ENCODE assay signal across 8 cellular contexts in the genomic region with DNA sequence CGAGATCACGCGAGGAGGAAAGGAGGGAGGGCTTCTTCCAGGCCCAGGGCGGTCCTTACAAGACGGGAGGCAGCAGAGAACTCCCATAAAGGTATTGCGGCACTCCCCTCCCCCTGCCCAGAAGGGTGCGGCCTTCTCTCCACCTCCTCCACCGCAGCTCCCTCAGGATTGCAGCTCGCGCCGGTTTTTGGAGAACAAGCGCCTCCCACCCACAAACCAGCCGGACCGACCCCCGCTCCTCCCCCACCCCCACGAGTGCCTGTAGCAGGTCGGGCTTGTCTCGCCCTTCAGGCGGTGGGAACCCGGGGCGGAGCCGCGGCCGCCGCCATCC. TPM values are rescaled to one million over a fixed set of nuclear protein-coding genes. Genes with fewer than 3 reads are reported as not detected.
DNase-seq lines count a peak whose midpoint lies in the region; ATAC-seq, FAIRE-seq and TF ChIP-seq lines count a peak whose summit lies in the region.

No MANE protein-coding gene starts in this region.

- WGBS in adrenal gland, 4 donors = 0 to 3% (median 0%) methylated on average over 3 to 25 of the region's 25 CpGs
- under 1% methylated on average over 25 of the region's 25 CpGs for WGBS in right cardiac atrium

- ATAC-seq in GM21576 (IDR thresholded peaks at IDR 0.05; ENCODE audit: unreplicated experiment) (peak; percentile 23), right cardiac atrium (peak; percentile 61 to 65)

- H3K4me3 ChIP-seq in adrenal gland = peak overlapping the region; percentile 38 to 97 (median 68)
- H3K4me3 ChIP-seq in right cardiac atrium (ENCODE audit: low read length) = peak overlapping the region; percentile 68
- peak overlapping the region; percentile 88 for H3K4me3 ChIP-seq in retinal pigment epithelial cell (ENCODE audit: low read length)

- in situ Hi-C loops in G401 (cut with HindIII; ENCODE audit: low sequenced_read_pairs) = no loop called here

- H3K27ac ChIP-seq in adrenal gland (peak overlapping the region; percentile 89 to 99 (median 97)), right cardiac atrium (ENCODE audit: low read length) (peak overlapping the region; percentile 86)

- H3K27me3 ChIP-seq in adrenal gland = no peaks in the 10 kb centered on the region
- no peaks in the 10 kb centered on the region for H3K27me3 ChIP-seq in right cardiac atrium (ENCODE audit: control insufficient read depth, insufficient read depth)

- TF ChIP-seq POLR2A in adrenal gland (IDR thresholded peaks at IDR 0.05) = peak in 1 of 2 donors; percentile 23

- H3K36me3 ChIP-seq in adrenal gland (replicated peaks in 1 of 2) = peaks cover 0 to 12% of the 10 kb centered on the region in 2 donors

- peak; percentile 84 for DNase-seq in G401 (ENCODE audit: low spot score)
- peak; percentile 83 for DNase-seq in HuH-7 (ENCODE audit: low spot score)
- DNase-seq in RCC 7860 (ENCODE audit: low spot score) = peak; percentile 88
- peak in 6 of 7 donors; percentile 87 to 93 (median 88) for DNase-seq in adrenal gland
- DNase-seq in right cardiac atrium = peak in 1 of 3 donors; percentile 91
- peak; percentile 82 for DNase-seq in retinal pigment epithelial cell (ENCODE audit: low read depth)
- no peak for DNase-seq in UCSD-AML1 (lab: John Stamatoyannopoulos, UW; ENCODE audit: unreplicated experiment)

- no peaks in the 10 kb centered on the region for H3K9me3 ChIP-seq in adrenal gland (replicated peaks in 1 of 3)
- H3K9me3 ChIP-seq in right cardiac atrium (ENCODE audit: control insufficient read depth, low read length) = no peaks in the 10 kb centered on the region

- TF ChIP-seq CTCF in adrenal gland (IDR thresholded peaks at IDR 0.05) (no peak), retinal pigment epithelial cell (conservative IDR thresholded peaks at IDR 0.05; ENCODE audit: low read depth, low read length) (no peak)

- intact Hi-C loops in adrenal gland (cut with DNase I) (no loop called here), right cardiac atrium (cut with DNase I) (loop anchor here in 1 of 4 donors (5.0 kb wide), 1 partner anchor 36 kb away; no protein-coding TSS in a partner anchor)

- H3K4me1 ChIP-seq in adrenal gland (replicated peaks in 1 of 2) (peaks cover 22 to 68% of the 10 kb centered on the region in 2 donors), right cardiac atrium (ENCODE audit: control insufficient read depth, insufficient read depth, low read length) (no peaks in the 10 kb centered on the region)

- peak; percentile 2 for FAIRE-seq in RCC 7860 (lab: Jason Lieb, UNC)

RNA-seq across cellular contexts. Expression of a gene that starts 1.1 kb away (rescaled TPM):
- total RNA-seq in G401 (2014; rRNA removed; shearing (Covaris generic)) = 35.4 and 60.6 TPM in 2 replicates
- total RNA-seq in adrenal gland (100 to 1,000 TPM in 2 of 8 donors, 10 to 100 TPM in 6; 46.5 to 135 (median 88.6) TPM), right cardiac atrium (10 to 100 TPM; 64.4 to 73.6 (median 65.0) TPM)
- polyA plus RNA-seq in adrenal gland (10 to 100 TPM; 35.3 to 72.5 (median 63.1) TPM), right cardiac atrium (29.4 TPM)

RNA-seq across cellular contexts. Expression of a gene that starts 33.4 kb away (rescaled TPM):
- total RNA-seq in G401 (2014; rRNA removed; shearing (Covaris generic)) = 27.5 and 32.0 TPM in 2 replicates
- 10 to 100 TPM; 20.1 to 57.3 (median 42.8) TPM for total RNA-seq in adrenal gland
- 10 to 100 TPM; 32.9 to 70.2 (median 35.9) TPM for polyA plus RNA-seq in adrenal gland
- total RNA-seq in right cardiac atrium = 10 to 100 TPM; 43.9 to 46.6 (median 46.2) TPM
- 29.0 TPM for polyA plus RNA-seq in right cardiac atrium
